15 cellular contexts compared by ENCODE assay signal in genomic region chr6:44053760-44054556, GRCh38.
DNase-seq lines count a peak whose midpoint lies in the region; ATAC-seq and TF ChIP-seq lines count a peak whose summit lies in the region.
"Had no signal": no experiment of that assay in that cellular context is flagged by ENCODE, and none has a peak within 500 bp of the region (broad histone marks: within the 10 kb centered on the region; RNA-seq: fewer than 3 reads in every experiment).

No MANE protein-coding gene starts in this region.

- H3K9ac ChIP-seq in SK-N-SH: no peak overlapping the region

- H3K9me3 ChIP-seq in SK-N-SH: no peaks in the 10 kb centered on the region
- H3K9me3 ChIP-seq: thoracic aorta had no signal

- no peak for DNase-seq in SK-N-SH
- DNase-seq in amniotic epithelial cell (ENCODE audit: low read depth): peak; percentile 78
- DNase-seq in hepatic stellate cell (ENCODE audit: low spot score): peak; percentile 77
- DNase-seq in stromal cell of bone marrow (ENCODE audit: low read depth): peak; percentile 86
- DNase-seq in activated T-helper 2 cell treated with anti-CD3 and anti-CD28 coated beads, Interferon-gamma antibody, Interleukin-2, Interleukin-4, amounts not matched to agents 10 μg/mL and 5 μg/mL and 100 μg/mL, durations not matched to agents 14 hours and 24 hours and 36 hours (ENCODE audit: low spot score): no peak
- DNase-seq in activated CD4-positive, CD25-positive, alpha-beta regulatory T cell (lab: John Stamatoyannopoulos, UW): no peak
- no peak for DNase-seq in activated CD4-positive, alpha-beta T cell treated with anti-CD3 and anti-CD28 coated beads for 36 hours
- DNase-seq: activated CD4-positive, alpha-beta memory T cell treated with anti-CD3 and anti-CD28 coated beads, Interleukin-2, amount 10 ng/mL, durations not matched to agents 7 days and 5 days; activated naive CD8-positive, alpha-beta T cell treated with anti-CD3 and anti-CD28 coated beads for 36 hours; GF-D8; Kasumi-1; NCI-H2227 treated with DMSO at 0.1 percent for 48 hours had no signal

- H3K4me3 ChIP-seq in SK-N-SH (ENCODE audit: low read depth in 2 of 2, low read length in 1 of 2): no peak overlapping the region
- H3K4me3 ChIP-seq: thoracic aorta had no signal

- peaks cover 16% of the 10 kb centered on the region for H3F3A ChIP-seq in SK-N-SH (replicated peaks; ENCODE audit: insufficient read depth)

- WGBS in SK-N-SH (ENCODE audit: low lambda C conversion rate): 78% methylated on average over 11 of the region's 11 CpGs

- H3K4me1 Mint-ChIP-seq in activated T-helper 2 cell treated with anti-CD3 and anti-CD28 coated beads, Interferon-gamma antibody, Interleukin-2, Interleukin-4, amounts not matched to agents 10 μg/mL and 5 μg/mL and 100 μg/mL, durations not matched to agents 14 hours and 24 hours and 36 hours (ENCODE audit: low read depth): peaks cover 29% of the 10 kb centered on the region
- peaks cover 6% of the 10 kb centered on the region for H3K4me1 Mint-ChIP-seq in activated CD4-positive, alpha-beta T cell treated with anti-CD3 and anti-CD28 coated beads for 36 hours

- CTCF ChIA-PET in SK-N-SH (lab: Yijun Ruan, JAX): interaction anchor here (0.8 to 12.2 kb wide), 9 partner anchors 11 to 284 kb away, joined by 3 to 203 read pairs (median 4); partner anchors contain the start of gene VEGFA
- CTCF ChIA-PET in activated CD4-positive, alpha-beta T cell treated with anti-CD3 and anti-CD28 coated beads for 36 hours (lab: Charles Lee): no interaction called here

- H3K36me3 Mint-ChIP-seq in activated T-helper 2 cell treated with anti-CD3 and anti-CD28 coated beads, Interferon-gamma antibody, Interleukin-2, Interleukin-4, amounts not matched to agents 10 μg/mL and 5 μg/mL and 100 μg/mL, durations not matched to agents 14 hours and 24 hours and 36 hours (ENCODE audit: low read depth): no peaks in the 10 kb centered on the region
- no peaks in the 10 kb centered on the region for H3K36me3 Mint-ChIP-seq in activated CD4-positive, alpha-beta T cell treated with anti-CD3 and anti-CD28 coated beads for 36 hours (ENCODE audit: low read depth)
- H3K36me3 Mint-ChIP-seq: activated naive CD8-positive, alpha-beta T cell treated with anti-CD3 and anti-CD28 coated beads for 36 hours had no signal

- intact Hi-C loops in activated T-helper 2 cell treated with anti-CD3 and anti-CD28 coated beads, Interferon-gamma antibody, Interleukin-2, Interleukin-4, amounts not matched to agents 10 μg/mL and 5 μg/mL and 100 μg/mL, durations not matched to agents 14 hours and 24 hours and 36 hours (cut with micrococcal nuclease): no loop called here
- intact Hi-C loops in activated CD4-positive, alpha-beta T cell treated with anti-CD3 and anti-CD28 coated beads for 36 hours (cut with DNase I, micrococcal nuclease): no loop called here

- no peaks in the 10 kb centered on the region for H3K36me3 ChIP-seq in SK-N-SH (replicated peaks in 1 of 2; ENCODE audit: control insufficient read depth in 1 of 2, insufficient read depth in 2 of 2, low read length in 1 of 2)
- H3K36me3 ChIP-seq: thoracic aorta had no signal

- no peak for ATAC-seq in SK-N-SH treated with all-trans-retinoic acid at 6 μM for 48 hours
- no peak for ATAC-seq in activated CD4-positive, alpha-beta T cell treated with anti-CD3 and anti-CD28 coated beads for 36 hours

- H3K27ac ChIP-seq in SK-N-SH (ENCODE audit: low read depth in 2 of 2, low read length in 1 of 2): peak overlapping the region; percentile 59 to 94
- H3K27ac ChIP-seq: 22Rv1 had no signal

- no peaks in the 10 kb centered on the region for H3K27me3 ChIP-seq in SK-N-SH (ENCODE audit: insufficient read depth)

- H3K27me3 Mint-ChIP-seq in activated T-helper 2 cell treated with anti-CD3 and anti-CD28 coated beads, Interferon-gamma antibody, Interleukin-2, Interleukin-4, amounts not matched to agents 10 μg/mL and 5 μg/mL and 100 μg/mL, durations not matched to agents 14 hours and 24 hours and 36 hours (ENCODE audit: low read depth): no peaks in the 10 kb centered on the region
- peaks cover 3% of the 10 kb centered on the region for H3K27me3 Mint-ChIP-seq in activated CD4-positive, alpha-beta T cell treated with anti-CD3 and anti-CD28 coated beads for 36 hours
- H3K27me3 Mint-ChIP-seq: activated CD4-positive, alpha-beta memory T cell treated with anti-CD3 and anti-CD28 coated beads, Interleukin-2, amount 10 ng/mL, durations not matched to agents 7 days and 5 days had no signal

- no peak overlapping the region for H2AFZ ChIP-seq in SK-N-SH (ENCODE audit: low read depth)

- H3K27ac Mint-ChIP-seq in activated T-helper 2 cell treated with anti-CD3 and anti-CD28 coated beads, Interferon-gamma antibody, Interleukin-2, Interleukin-4, amounts not matched to agents 10 μg/mL and 5 μg/mL and 100 μg/mL, durations not matched to agents 14 hours and 24 hours and 36 hours: no peak overlapping the region
- no peak overlapping the region for H3K27ac Mint-ChIP-seq in activated CD4-positive, alpha-beta T cell treated with anti-CD3 and anti-CD28 coated beads for 36 hours
- H3K27ac Mint-ChIP-seq: activated CD4-positive, alpha-beta memory T cell treated with anti-CD3 and anti-CD28 coated beads, Interleukin-2, amount 10 ng/mL, durations not matched to agents 7 days and 5 days; activated naive CD8-positive, alpha-beta T cell treated with anti-CD3 and anti-CD28 coated beads for 36 hours had no signal

- peak overlapping the region; percentile 29; the same call in 1 of the 2 replicates for H3K4me2 ChIP-seq in SK-N-SH

- H3K9me3 Mint-ChIP-seq in activated T-helper 2 cell treated with anti-CD3 and anti-CD28 coated beads, Interferon-gamma antibody, Interleukin-2, Interleukin-4, amounts not matched to agents 10 μg/mL and 5 μg/mL and 100 μg/mL, durations not matched to agents 14 hours and 24 hours and 36 hours: no peaks in the 10 kb centered on the region
- H3K9me3 Mint-ChIP-seq in activated CD4-positive, alpha-beta T cell treated with anti-CD3 and anti-CD28 coated beads for 36 hours (ENCODE audit: low read depth): no peaks in the 10 kb centered on the region
- H3K9me3 Mint-ChIP-seq: activated CD4-positive, alpha-beta memory T cell treated with anti-CD3 and anti-CD28 coated beads, Interleukin-2, amount 10 ng/mL, durations not matched to agents 7 days and 5 days; activated naive CD8-positive, alpha-beta T cell treated with anti-CD3 and anti-CD28 coated beads for 36 hours had no signal

- H3K79me2 ChIP-seq in SK-N-SH (ENCODE audit: insufficient read depth): no peaks in the 10 kb centered on the region

- TF ChIP-seq EP300 in SK-N-SH (IDR thresholded peaks at IDR 0.05; ENCODE audit: borderline replicate concordance in 1 of 2, low read depth in 1 of 2, low read length in 1 of 2): no peak

- H3K4me3 Mint-ChIP-seq in activated T-helper 2 cell treated with anti-CD3 and anti-CD28 coated beads, Interferon-gamma antibody, Interleukin-2, Interleukin-4, amounts not matched to agents 10 μg/mL and 5 μg/mL and 100 μg/mL, durations not matched to agents 14 hours and 24 hours and 36 hours (ENCODE audit: low read depth): no peak overlapping the region
- no peak overlapping the region for H3K4me3 Mint-ChIP-seq in activated CD4-positive, alpha-beta T cell treated with anti-CD3 and anti-CD28 coated beads for 36 hours
- H3K4me3 Mint-ChIP-seq: activated CD4-positive, alpha-beta memory T cell treated with anti-CD3 and anti-CD28 coated beads, Interleukin-2, amount 10 ng/mL, durations not matched to agents 7 days and 5 days; activated naive CD8-positive, alpha-beta T cell treated with anti-CD3 and anti-CD28 coated beads for 36 hours had no signal

- H3K4me1 ChIP-seq in SK-N-SH (ENCODE audit: control insufficient read depth in 1 of 2, insufficient read depth in 2 of 2, low read depth in 1 of 2, low read length in 1 of 2): peaks cover 74 to 99% of the 10 kb centered on the region in 2 experiments

- TF ChIP-seq RAD21 in SK-N-SH (IDR thresholded peaks at IDR 0.05; ENCODE audit: low read length): no peak

- no peaks in the 10 kb centered on the region for H3K9me2 ChIP-seq in SK-N-SH

- no peaks in the 10 kb centered on the region for H4K20me1 ChIP-seq in SK-N-SH (ENCODE audit: insufficient read depth)

- no peak for TF ChIP-seq CTCF in SK-N-SH (IDR thresholded peaks at IDR 0.05)

- POLR2A ChIA-PET in SK-N-SH (lab: Yijun Ruan, JAX): interaction anchor here (0.7 to 5.7 kb wide), 8 partner anchors 21 to 284 kb away, joined by 3 to 49 read pairs (median 6); partner anchors contain the start of gene VEGFA
- POLR2A ChIA-PET in activated CD4-positive, alpha-beta T cell treated with anti-CD3 and anti-CD28 coated beads for 36 hours (lab: Charles Lee): no interaction called here

TF ChIP-seq in SK-N-SH, 30 proteins besides CTCF, POLR2A, EP300 and RAD21 (continues in another document):
- TF ChIP-seq MEF2A (IDR thresholded peaks at IDR 0.05; ENCODE audit: borderline replicate concordance, low read depth): no peak
- TF ChIP-seq ELF1 (IDR thresholded peaks at IDR 0.05): no peak
- no peak for TF ChIP-seq CHD2 (IDR thresholded peaks at IDR 0.05; ENCODE audit: low read length, partially characterized antibody)
- TF ChIP-seq SIN3A (IDR thresholded peaks at IDR 0.05; ENCODE audit: borderline replicate concordance, low read depth, low read length): no peak
- TF ChIP-seq FOSL2 (IDR thresholded peaks at IDR 0.05; ENCODE audit: borderline replicate concordance, low read depth): no peak
- TF ChIP-seq FOXJ3 (CRISPR knock-in tag; IDR thresholded peaks at IDR 0.05): no peak
- no peak for TF ChIP-seq TAF1 (IDR thresholded peaks at IDR 0.05; ENCODE audit: borderline replicate concordance, low read depth, low read length)
- TF ChIP-seq SMC3 (IDR thresholded peaks at IDR 0.05; ENCODE audit: low read depth, low read length): no peak
- TF ChIP-seq NRF1 (IDR thresholded peaks at IDR 0.05; ENCODE audit: low read depth, low read length): no peak
- no peak for TF ChIP-seq RXRA (IDR thresholded peaks at IDR 0.05; ENCODE audit: borderline replicate concordance, low read depth)
- TF ChIP-seq RCOR1 (IDR thresholded peaks at IDR 0.05; ENCODE audit: low read length): no peak

TF ChIP-seq in SK-N-SH treated with all-trans-retinoic acid at 6 μM for 48 hours, 23 proteins besides CTCF, POLR2A, EP300 and RAD21 (continues in another document):
- TF ChIP-seq CSDC2 (CRISPR knock-in tag; IDR thresholded peaks at IDR 0.05) (no peak), TCF4 (CRISPR knock-in tag; IDR thresholded peaks at IDR 0.05; ENCODE audit: borderline replicate concordance) (no peak), ARNTL (CRISPR knock-in tag; IDR thresholded peaks at IDR 0.05; ENCODE audit: borderline replicate concordance, low read depth) (no peak), RARB (CRISPR knock-in tag; IDR thresholded peaks at IDR 0.05) (no peak)

Comparison
In these comparisons a context has a peak if more than half of its experiments do, and no peak if none do; other contexts are left out.
1. DNase-seq: peak in amniotic epithelial cell (single experiment), hepatic stellate cell (single experiment) and stromal cell of bone marrow (single experiment); none in SK-N-SH (single experiment), activated T-helper 2 cell treated with anti-CD3 and anti-CD28 coated beads, Interferon-gamma antibody, Interleukin-2, Interleukin-4, amounts not matched to agents 10 μg/mL and 5 μg/mL and 100 μg/mL, durations not matched to agents 14 hours and 24 hours and 36 hours (single experiment), activated CD4-positive, CD25-positive, alpha-beta regulatory T cell (0 of 4) and activated CD4-positive, alpha-beta T cell treated with anti-CD3 and anti-CD28 coated beads for 36 hours (single experiment).